ENCODE assay signal across 18 cellular contexts in genomic region chr2:129893244-129893643, GRCh38.
DNase-seq lines count a peak whose midpoint lies in the region; ATAC-seq and TF ChIP-seq lines count a peak whose summit lies in the region.
"Had no signal": no experiment of that assay in that cellular context is flagged by ENCODE, and none has a peak within 500 bp of the region (broad histone marks: within the 10 kb centered on the region; RNA-seq: fewer than 3 reads in every experiment).

No MANE protein-coding gene starts in this region.

- H3K9me3 Mint-ChIP-seq in osteocyte (ENCODE audit: unreplicated experiment), result no peaks in the 10 kb centered on the region
- H3K9me3 Mint-ChIP-seq: CD4-positive, alpha-beta T cell; CD8-positive, alpha-beta T cell had no signal

- no peaks in the 10 kb centered on the region for H3K36me3 Mint-ChIP-seq in osteocyte (ENCODE audit: unreplicated experiment)
- H3K36me3 Mint-ChIP-seq: CD8-positive, alpha-beta T cell had no signal

- no peaks in the 10 kb centered on the region for H3K36me3 ChIP-seq in upper lobe of right lung
- H3K36me3 ChIP-seq: BLaER1 treated with 17β-estradiol and CSF1 and Interleukin-3, amounts not matched to agents 10 nM and 100 nM had no signal

- no peak overlapping the region for H3K4me3 ChIP-seq in coronary artery
- no peak overlapping the region for H3K4me3 ChIP-seq in upper lobe of right lung
- H3K4me3 ChIP-seq: A549; BLaER1 treated with 17β-estradiol and CSF1 and Interleukin-3, amounts not matched to agents 10 nM and 100 nM; GM12878 had no signal

- H3K9me3 ChIP-seq in upper lobe of right lung, result no peaks in the 10 kb centered on the region
- H3K9me3 ChIP-seq: A549, Caco-2 had no signal

- no peak overlapping the region for H3K27ac Mint-ChIP-seq in osteocyte (ENCODE audit: unreplicated experiment)
- H3K27ac Mint-ChIP-seq: B cell; CD4-positive, alpha-beta T cell; CD8-positive, alpha-beta T cell had no signal

- no peaks in the 10 kb centered on the region for H3K27me3 Mint-ChIP-seq in osteocyte (ENCODE audit: unreplicated experiment)

- peak; percentile 33 for DNase-seq in coronary artery (ENCODE audit: low spot score)
- DNase-seq in osteocyte (ENCODE audit: extremely low spot score, unreplicated experiment), result peak; percentile 57
- DNase-seq in upper lobe of right lung, result peak; percentile 36
- DNase-seq in activated naive CD4-positive, alpha-beta T cell treated with anti-CD3 and anti-CD28 coated beads, Interleukin-2, amount 50 U/mL, for 16 hours, result no peak
- no peak for DNase-seq in GM10266 (ENCODE audit: extremely low spot score)
- DNase-seq: AML-193; Caco-2; Calu3; CD4-positive, alpha-beta T cell; DMS79 treated with DMSO at 0.1 percent for 48 hours; GF-D8 had no signal

- H3K4me1 ChIP-seq in upper lobe of right lung, result no peaks in the 10 kb centered on the region
- H3K4me1 ChIP-seq: A549; BLaER1 treated with 17β-estradiol and CSF1 and Interleukin-3, amounts not matched to agents 10 nM and 100 nM; Caco-2 had no signal

- H3K27ac ChIP-seq in coronary artery, result no peak overlapping the region
- no peak overlapping the region for H3K27ac ChIP-seq in upper lobe of right lung
- H3K27ac ChIP-seq: 22Rv1; A549; BLaER1 treated with 17β-estradiol and CSF1 and Interleukin-3, amounts not matched to agents 10 nM and 100 nM; C4-2B had no signal

- intact Hi-C loops in upper lobe of right lung (cut with DNase I), result no loop called here

- no peaks in the 10 kb centered on the region for H3K4me1 Mint-ChIP-seq in osteocyte (ENCODE audit: unreplicated experiment)
- H3K4me1 Mint-ChIP-seq: B cell had no signal

- no peak overlapping the region for H3K4me3 Mint-ChIP-seq in osteocyte (ENCODE audit: unreplicated experiment)
- H3K4me3 Mint-ChIP-seq: B cell; CD4-positive, alpha-beta T cell; CD8-positive, alpha-beta T cell had no signal

- TF ChIP-seq CTCF in coronary artery (IDR thresholded peaks at IDR 0.05), result no peak
- TF ChIP-seq CTCF in osteocyte (IDR thresholded peaks at IDR 0.05), result no peak
- TF ChIP-seq CTCF in upper lobe of right lung (IDR thresholded peaks at IDR 0.05), result no peak
- TF ChIP-seq CTCF in GM10266 (IDR thresholded peaks at IDR 0.05; ENCODE audit: control insufficient read depth, insufficient read depth, low read depth, missing control alignments), result no peak

- no peak for ATAC-seq in upper lobe of right lung
- ATAC-seq: A549; CD8-positive, alpha-beta T cell; GM12878 had no signal

- peaks cover 6% of the 10 kb centered on the region for H3K27me3 ChIP-seq in upper lobe of right lung
- H3K27me3 ChIP-seq: BLaER1 treated with 17β-estradiol and CSF1 and Interleukin-3, amounts not matched to agents 10 nM and 100 nM had no signal

Comparison
In these comparisons a context has a peak if more than half of its experiments do, and no peak if none do; other contexts are left out.
1. DNase-seq: peak in coronary artery (single experiment), osteocyte (single experiment) and upper lobe of right lung (single experiment); none in activated naive CD4-positive, alpha-beta T cell treated with anti-CD3 and anti-CD28 coated beads, Interleukin-2, amount 50 U/mL, for 16 hours (single experiment) and GM10266 (single experiment).